ENCODE assay signal across 27 cellular contexts in genomic region chr2:138600732-138601437, GRCh38.
DNase-seq lines count a peak whose midpoint lies in the region; ATAC-seq, FAIRE-seq and TF ChIP-seq lines count a peak whose summit lies in the region.
"Had no signal": no experiment of that assay in that cellular context is flagged by ENCODE, and none has a peak within 500 bp of the region (broad histone marks: within the 10 kb centered on the region; RNA-seq: fewer than 3 reads in every experiment).

No MANE protein-coding gene starts in this region.

- DNase-seq in GM12891 (ENCODE audit: insufficient read length, low spot score) (no peak), PC-3 (peak; percentile 66), foreskin keratinocyte (peak; percentile 32 to 36), progenitor cell of endocrine pancreas (ENCODE audit: low spot score, unreplicated experiment) (no peak), HPDE6-E6E7 (ENCODE audit: extremely low spot score) (no peak), NCI-H69 (lab: John Stamatoyannopoulos, UW) (no peak), esophagus squamous epithelium (lab: John Stamatoyannopoulos, UW) (no peak)
- DNase-seq: activated CD4-positive, alpha-beta memory T cell treated with anti-CD3 and anti-CD28 coated beads for 36 hours; activated CD4-positive, CD25-positive, alpha-beta regulatory T cell treated with anti-CD3 and anti-CD28 coated beads, Interleukin-2, amount 50 U/mL, for 72 hours; activated CD8-positive, alpha-beta memory T cell treated with anti-CD3 and anti-CD28 coated beads, Interleukin-2, amount 50 U/mL, for 48 hours; amygdala; COR-L47; DMS79; effector CD4-positive, alpha-beta T cell; Kasumi-1; NCI-H748 treated with DMSO at 0.1 percent for 48 hours; retina; small intestine; stimulated activated CD4-positive, alpha-beta T cell treated with anti-CD3 and anti-CD28 coated beads, Interleukin-1b, Interleukin-23, amount 100 ng/mL, for 48 hours had no signal

- no peak overlapping the region for H3K4me3 Mint-ChIP-seq in progenitor cell of endocrine pancreas (ENCODE audit: low read depth)
- H3K4me3 Mint-ChIP-seq: activated CD4-positive, alpha-beta memory T cell treated with anti-CD3 and anti-CD28 coated beads for 36 hours; activated naive CD4-positive, alpha-beta T cell treated with anti-CD3 and anti-CD28 coated beads, Interleukin-2, amount 50 U/mL, for 24 hours; activated T-helper 17 cell treated with anti-CD3 and anti-CD28 coated beads, Interleukin-2, amount 50 U/mL, for 72 hours; natural killer cell treated with Interleukin-12 subunit alpha and Interleukin-12 subunit beta and Interleukin-15 and Interleukin-18, amount 100 ng/mL, for 72 hours; T-helper 1 cell treated with Interleukin-12 subunit alpha and Interleukin-12 subunit beta and Interleukin-4 antibody, amounts not matched to agents 30 μg/mL and 1 μg/mL, for 36 hours had no signal

- H3K9me3 ChIP-seq in PC-3 (ENCODE audit: low read length) (no peaks in the 10 kb centered on the region), esophagus squamous epithelium (no peaks in the 10 kb centered on the region)
- H3K9me3 ChIP-seq: BLaER1, tibial nerve had no signal

- TF ChIP-seq CTCF in PC-3 (conservative IDR thresholded peaks at IDR 0.05; ENCODE audit: low read depth, low read length) (no peak), foreskin keratinocyte (conservative IDR thresholded peaks at IDR 0.05) (no peak), progenitor cell of endocrine pancreas (IDR thresholded peaks at IDR 0.05; ENCODE audit: unreplicated experiment) (no peak), esophagus squamous epithelium (IDR thresholded peaks at IDR 0.05) (no peak)

- BruUV-seq in PC-3 (replicated peaks; lab: Mats Ljungman, UMichigan): no TSS peak

- ATAC-seq in PC-3: peak; percentile 66
- peak; percentile 59 for ATAC-seq in foreskin keratinocyte
- ATAC-seq: activated T-helper 17 cell treated with anti-CD3 and anti-CD28 coated beads, Interleukin-2, amount 50 U/mL, for 72 hours; natural killer cell treated with Interleukin-12 subunit alpha and Interleukin-12 subunit beta and Interleukin-15 and Interleukin-18, amount 100 ng/mL, for 72 hours had no signal

- H3K27ac Mint-ChIP-seq in progenitor cell of endocrine pancreas: peak overlapping the region; percentile 9
- H3K27ac Mint-ChIP-seq: activated CD4-positive, alpha-beta memory T cell treated with anti-CD3 and anti-CD28 coated beads for 36 hours; activated naive CD4-positive, alpha-beta T cell treated with anti-CD3 and anti-CD28 coated beads, Interleukin-2, amount 50 U/mL, for 24 hours; activated T-helper 17 cell treated with anti-CD3 and anti-CD28 coated beads, Interleukin-2, amount 50 U/mL, for 72 hours; natural killer cell treated with Interleukin-12 subunit alpha and Interleukin-12 subunit beta and Interleukin-15 and Interleukin-18, amount 100 ng/mL, for 72 hours; T-helper 1 cell treated with Interleukin-12 subunit alpha and Interleukin-12 subunit beta and Interleukin-4 antibody, amounts not matched to agents 30 μg/mL and 1 μg/mL, for 36 hours had no signal

- H3K27ac ChIP-seq in PC-3 (ENCODE audit: low read length) (peak overlapping the region; percentile 58), foreskin keratinocyte (no peak overlapping the region), esophagus squamous epithelium (no peak overlapping the region)
- H3K27ac ChIP-seq: BLaER1, SK-N-MC, tibial nerve had no signal

- H3K4me2 ChIP-seq in PC-3 (ENCODE audit: low read length): peak overlapping the region; percentile 57
- H3K4me2 ChIP-seq: BLaER1 had no signal

- no peaks in the 10 kb centered on the region for H3K27me3 Mint-ChIP-seq in progenitor cell of endocrine pancreas
- H3K27me3 Mint-ChIP-seq: activated CD4-positive, alpha-beta memory T cell treated with anti-CD3 and anti-CD28 coated beads for 36 hours; activated naive CD4-positive, alpha-beta T cell treated with anti-CD3 and anti-CD28 coated beads, Interleukin-2, amount 50 U/mL, for 24 hours; activated T-helper 17 cell treated with anti-CD3 and anti-CD28 coated beads, Interleukin-2, amount 50 U/mL, for 72 hours; natural killer cell treated with Interleukin-12 subunit alpha and Interleukin-12 subunit beta and Interleukin-15 and Interleukin-18, amount 100 ng/mL, for 72 hours had no signal

- peak; percentile 56 for FAIRE-seq in GM12891 (lab: Jason Lieb, UNC)
- FAIRE-seq: GM18507 had no signal

- no peaks in the 10 kb centered on the region for H3K9me3 Mint-ChIP-seq in progenitor cell of endocrine pancreas (ENCODE audit: low read depth)
- H3K9me3 Mint-ChIP-seq: activated CD4-positive, alpha-beta memory T cell treated with anti-CD3 and anti-CD28 coated beads for 36 hours; activated naive CD4-positive, alpha-beta T cell treated with anti-CD3 and anti-CD28 coated beads, Interleukin-2, amount 50 U/mL, for 24 hours; activated T-helper 17 cell treated with anti-CD3 and anti-CD28 coated beads, Interleukin-2, amount 50 U/mL, for 72 hours; natural killer cell treated with Interleukin-12 subunit alpha and Interleukin-12 subunit beta and Interleukin-15 and Interleukin-18, amount 100 ng/mL, for 72 hours; T-helper 1 cell treated with Interleukin-12 subunit alpha and Interleukin-12 subunit beta and Interleukin-4 antibody, amounts not matched to agents 30 μg/mL and 1 μg/mL, for 36 hours had no signal

- H3K9me2 ChIP-seq in PC-3 (replicated peaks; ENCODE audit: low read length): no peaks in the 10 kb centered on the region

- no peaks in the 10 kb centered on the region for H3F3A ChIP-seq in PC-3 (ENCODE audit: low read length, unreplicated experiment)

- H2AFZ ChIP-seq in PC-3 (ENCODE audit: low read length): no peak overlapping the region

- H3K27me3 ChIP-seq in PC-3 (ENCODE audit: low read length): no peaks in the 10 kb centered on the region
- no peaks in the 10 kb centered on the region for H3K27me3 ChIP-seq in foreskin keratinocyte
- H3K27me3 ChIP-seq in esophagus squamous epithelium: no peaks in the 10 kb centered on the region
- H3K27me3 ChIP-seq: BLaER1, tibial nerve had no signal

- intact Hi-C loops in PC-3 (cut with micrococcal nuclease) (loop anchor here (5.0 kb wide), 1 partner anchor 99 kb away; the partner anchor contains the start of gene SPOPL), esophagus squamous epithelium (cut with DNase I) (no loop called here)

- peaks cover 1% of the 10 kb centered on the region for H3K4me1 Mint-ChIP-seq in progenitor cell of endocrine pancreas (ENCODE audit: low read depth)
- H3K4me1 Mint-ChIP-seq: activated naive CD4-positive, alpha-beta T cell treated with anti-CD3 and anti-CD28 coated beads, Interleukin-2, amount 50 U/mL, for 24 hours; activated T-helper 17 cell treated with anti-CD3 and anti-CD28 coated beads, Interleukin-2, amount 50 U/mL, for 72 hours had no signal

- H3K9ac ChIP-seq in PC-3 (ENCODE audit: low read length): 0 out of 2 replicates have a peak overlapping the region, but pooled peaks have one; percentile 13
- H3K9ac ChIP-seq: BLaER1 had no signal

- H3K4me3 ChIP-seq in PC-3 (ENCODE audit: low read length): no peak overlapping the region
- H3K4me3 ChIP-seq in esophagus squamous epithelium: no peak overlapping the region
- H3K4me3 ChIP-seq: BLaER1, SK-N-MC, tibial nerve had no signal

- H3K79me2 ChIP-seq in PC-3 (ENCODE audit: low read length): no peaks in the 10 kb centered on the region

- POLR2A ChIA-PET in PC-3 (lab: Charles Lee; ENCODE audit: unreplicated experiment): no interaction called here

- peaks cover 6% of the 10 kb centered on the region for H3K36me3 Mint-ChIP-seq in progenitor cell of endocrine pancreas (ENCODE audit: insufficient read depth)
- H3K36me3 Mint-ChIP-seq: activated naive CD4-positive, alpha-beta T cell treated with anti-CD3 and anti-CD28 coated beads, Interleukin-2, amount 50 U/mL, for 24 hours; natural killer cell treated with Interleukin-12 subunit alpha and Interleukin-12 subunit beta and Interleukin-15 and Interleukin-18, amount 100 ng/mL, for 72 hours had no signal

- TF ChIP-seq POLR2A in GM12891 (IDR thresholded peaks at IDR 0.05; ENCODE audit: low read depth, low read length): no peak
- no peak for TF ChIP-seq POLR2A in esophagus squamous epithelium (IDR thresholded peaks at IDR 0.05)

- CTCF ChIA-PET in PC-3 (lab: Charles Lee): no interaction called here

- H3K36me3 ChIP-seq in PC-3 (ENCODE audit: low read depth, low read length): no peaks in the 10 kb centered on the region
- H3K36me3 ChIP-seq in esophagus squamous epithelium: peaks cover 0 to 7% (median 0%) of the 10 kb centered on the region in 3 donors
- H3K36me3 ChIP-seq: BLaER1 had no signal

- WGBS in esophagus squamous epithelium, 2 donors: 85 to 92% methylated on average over 3 of the region's 3 CpGs

- H4K20me1 ChIP-seq in PC-3 (ENCODE audit: low read length): no peaks in the 10 kb centered on the region
- H4K20me1 ChIP-seq: BLaER1 had no signal

- peaks cover 18% of the 10 kb centered on the region for H3K4me1 ChIP-seq in PC-3 (ENCODE audit: insufficient read depth, low read length)
- H3K4me1 ChIP-seq in foreskin keratinocyte: peaks cover 15% of the 10 kb centered on the region
- H3K4me1 ChIP-seq in esophagus squamous epithelium: no peaks in the 10 kb centered on the region
- H3K4me1 ChIP-seq: BLaER1, tibial nerve had no signal

TF ChIP-seq in GM12891, 5 proteins besides CTCF, POLR2A, EP300 and RAD21:
- TF ChIP-seq POU2F2 (IDR thresholded peaks at IDR 0.05; ENCODE audit: low read depth, low read length): no peak
- TF ChIP-seq PAX5 (IDR thresholded peaks at IDR 0.05; ENCODE audit: insufficient read depth, low read length, severe bottlenecking): no peak
- no peak for TF ChIP-seq TAF1 (IDR thresholded peaks at IDR 0.05; ENCODE audit: low read depth, low read length)

Comparison
In these comparisons a context has a peak if more than half of its experiments do, and no peak if none do; other contexts are left out.
1. DNase-seq: peak in PC-3 (single experiment) and foreskin keratinocyte (2 of 2); none in GM12891 (single experiment), progenitor cell of endocrine pancreas (single experiment), HPDE6-E6E7 (single experiment), NCI-H69 (single experiment) and esophagus squamous epithelium (single experiment).